8 cellular contexts compared by ENCODE assay signal in genomic region chr19:48720613-48721296, GRCh38. TPM values are rescaled to one million over a fixed set of nuclear protein-coding genes. Genes with fewer than 3 reads are reported as not detected.
DNase-seq lines count a peak whose midpoint lies in the region; ATAC-seq and TF ChIP-seq lines count a peak whose summit lies in the region.

No MANE protein-coding gene starts in this region.

- CTCF ChIA-PET in AG04449 (lab: Yijun Ruan, JAX) (interaction anchor here (0.8 kb wide), 1 partner anchor 46 kb away, joined by 5 read pairs; no protein-coding TSS in a partner anchor), activated B cell treated with CpG ODN at 0.5 μM for 24 hours (lab: Charles Lee) (no interaction called here)

- H3K9me3 Mint-ChIP-seq in activated B cell treated with CpG ODN at 0.5 μM for 24 hours, result peaks cover 6% of the 10 kb centered on the region

- peaks cover 24% of the 10 kb centered on the region for H3K4me1 Mint-ChIP-seq in activated B cell treated with CpG ODN at 0.5 μM for 24 hours

- peak overlapping the region; percentile 81 for H3K4me3 ChIP-seq in AG04449 (ENCODE audit: low read depth, low read length)
- peak overlapping the region; percentile 76 for H3K4me3 ChIP-seq in kidney epithelial cell (ENCODE audit: low read depth, low read length)

- H3K36me3 ChIP-seq in kidney epithelial cell (ENCODE audit: control insufficient read depth, insufficient read depth, low read length), result no peaks in the 10 kb centered on the region

- H3K27me3 ChIP-seq in kidney epithelial cell (ENCODE audit: control insufficient read depth, insufficient read depth, low read length), result no peaks in the 10 kb centered on the region

- DNase-seq in AG04449 (ENCODE audit: low read depth, low spot score), result peak; percentile 93
- peak; percentile 96 for DNase-seq in NCI-H2227 treated with DMSO at 0.1 percent for 48 hours (lab: John Stamatoyannopoulos, UW)
- DNase-seq in activated B cell treated with CpG ODN at 0.5 μM for 24 hours, result peak; percentile 81
- peak; percentile 90 for DNase-seq in central memory CD4-positive, alpha-beta T cell
- peak; percentile 98 for DNase-seq in kidney epithelial cell (ENCODE audit: low read depth)
- peak; percentile 89 to 93 for DNase-seq in stimulated activated CD4-positive, alpha-beta T cell treated with anti-CD3 and anti-CD28 coated beads, Interleukin-15, amount 100 ng/mL, for 48 hours (ENCODE audit: low read depth in 2 of 2)

- H3K27ac Mint-ChIP-seq in activated B cell treated with CpG ODN at 0.5 μM for 24 hours, result peak overlapping the region; percentile 92

- peak; percentile 78 for ATAC-seq in GM18907 (IDR thresholded peaks at IDR 0.05; ENCODE audit: unreplicated experiment)
- ATAC-seq in HG03159 (IDR thresholded peaks at IDR 0.05; ENCODE audit: unreplicated experiment), result peak; percentile 71
- peak; percentile 86 for ATAC-seq in activated B cell treated with CpG ODN at 0.5 μM for 24 hours (ENCODE audit: low read depth)

- POLR2A ChIA-PET in AG04449 (lab: Yijun Ruan, JAX), result interaction anchor here (0.5 to 1.1 kb wide), 4 partner anchors 56 to 154 kb away, joined by 3 read pairs; partner anchors contain the start of gene SPHK2
- POLR2A ChIA-PET in activated B cell treated with CpG ODN at 0.5 μM for 24 hours (lab: Charles Lee), result interaction anchor here (0.5 to 2.0 kb wide), 7 partner anchors 15 to 1088 kb away, joined by 3 to 10 read pairs (median 4); partner anchors contain the start of genes RPL18 and SPHK2

- peaks cover 6% of the 10 kb centered on the region for H3K36me3 Mint-ChIP-seq in activated B cell treated with CpG ODN at 0.5 μM for 24 hours (ENCODE audit: low read depth)

- TF ChIP-seq CTCF in AG04449 (IDR thresholded peaks at IDR 0.05; ENCODE audit: insufficient read depth, low read length, missing control alignments) (no peak), activated B cell treated with CpG ODN at 0.5 μM for 24 hours (IDR thresholded peaks at IDR 0.05) (no peak), kidney epithelial cell (IDR thresholded peaks at IDR 0.05; ENCODE audit: insufficient read depth, low read length, poor library complexity, severe bottlenecking) (no peak)

- intact Hi-C loops in activated B cell treated with CpG ODN at 0.5 μM for 24 hours (cut with micrococcal nuclease), result loop anchor here (1.0 to 10.0 kb wide), 4 partner anchors 18 to 1156 kb away; partner anchors contain the start of genes AKT1S1, ALDH16A1, PIH1D1 and RPL18

- H3K27me3 Mint-ChIP-seq in activated B cell treated with CpG ODN at 0.5 μM for 24 hours, result no peaks in the 10 kb centered on the region

- peak overlapping the region; percentile 95 for H3K4me3 Mint-ChIP-seq in activated B cell treated with CpG ODN at 0.5 μM for 24 hours

RNA-seq across cellular contexts. Expression of gene MAMSTR, which starts 1.2 kb away (rescaled TPM):
- total RNA-seq in activated B cell treated with CpG ODN at 0.5 μM for 24 hours (0.37 and 0.78 TPM in 2 replicates), kidney epithelial cell (1.0 and 1.3 TPM in 2 replicates)

RNA-seq across cellular contexts. Expression of gene RASIP1, which starts 19.7 kb away (rescaled TPM):
- total RNA-seq in activated B cell treated with CpG ODN at 0.5 μM for 24 hours (0.07 and 0.12 TPM in 2 replicates), kidney epithelial cell (3.8 and 4.8 TPM in 2 replicates)

RNA-seq across cellular contexts. Expression of gene FUT2, which starts 25.0 kb away (rescaled TPM):
- not detected in 2 replicates for total RNA-seq in activated B cell treated with CpG ODN at 0.5 μM for 24 hours
- 1.8 and 1.9 TPM in 2 replicates for total RNA-seq in kidney epithelial cell

RNA-seq across cellular contexts. Expression of gene IZUMO1, which starts 26.0 kb away (rescaled TPM):
- total RNA-seq in activated B cell treated with CpG ODN at 0.5 μM for 24 hours (not detected in 2 replicates), kidney epithelial cell (0.25 TPM in 1 of 2 replicates, not detected in the other)

RNA-seq across cellular contexts. Expression of gene FUT1, which starts 31.7 kb away (rescaled TPM):
- total RNA-seq in activated B cell treated with CpG ODN at 0.5 μM for 24 hours, result not detected in 2 replicates
- total RNA-seq in kidney epithelial cell, result 10.4 and 12.3 TPM in 2 replicates

Comparison
In these comparisons a context has a peak if more than half of its experiments do, and no peak if none do; other contexts are left out.
1. Peak in every context shown above with its lines: DNase-seq, ATAC-seq and H3K4me3 ChIP-seq.